ENCODE assay signal across 9 cellular contexts in the genomic region with DNA sequence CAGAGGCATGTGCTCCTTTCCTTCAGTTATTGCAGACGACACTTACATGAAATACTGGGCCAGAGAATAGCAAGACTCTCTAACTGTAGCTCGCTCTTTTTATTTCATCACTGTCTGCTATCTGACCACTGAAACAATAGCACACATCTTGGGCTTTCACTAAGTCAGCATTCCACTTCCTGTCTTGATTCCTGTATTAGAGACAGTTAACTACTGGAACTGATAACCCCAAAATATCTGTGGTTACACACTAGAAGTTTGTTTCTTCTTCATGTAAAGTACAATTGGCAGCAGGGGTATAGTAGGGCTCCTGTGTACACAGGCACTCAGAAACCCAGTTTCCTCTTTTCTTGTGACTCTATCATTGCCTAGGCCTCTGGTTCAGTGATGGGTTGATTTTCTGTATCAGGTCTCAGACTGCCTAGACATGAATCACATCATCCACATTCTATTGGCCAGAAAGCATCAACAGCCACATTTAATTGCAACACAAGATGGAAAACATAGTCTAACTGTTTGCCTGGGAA.
DNase-seq lines count a peak whose midpoint lies in the region; ATAC-seq and TF ChIP-seq lines count a peak whose summit lies in the region.
"Had no signal": no experiment of that assay in that cellular context is flagged by ENCODE, and none has a peak within 500 bp of the region (broad histone marks: within the 10 kb centered on the region; RNA-seq: fewer than 3 reads in every experiment).

No MANE protein-coding gene starts in this region.

- H3K4me1 Mint-ChIP-seq in naive thymus-derived CD8-positive, alpha-beta T cell: peaks cover 11 to 36% (median 24%) of the 10 kb centered on the region in 4 donors

- H3K27me3 ChIP-seq in psoas muscle (ENCODE audit: insufficient read depth in 3 of 3, low read length in 2 of 3): no peaks in the 10 kb centered on the region
- H3K27me3 ChIP-seq in suprapubic skin: no peaks in the 10 kb centered on the region
- H3K27me3 ChIP-seq in WERI-Rb-1 (ENCODE audit: insufficient read depth, low read depth, severe bottlenecking): no peaks in the 10 kb centered on the region

- no peaks in the 10 kb centered on the region for H3K9me3 ChIP-seq in psoas muscle
- no peaks in the 10 kb centered on the region for H3K9me3 ChIP-seq in suprapubic skin
- no peaks in the 10 kb centered on the region for H3K9me3 ChIP-seq in WERI-Rb-1 (ENCODE audit: severe bottlenecking)

- POLR2A ChIA-PET in naive thymus-derived CD8-positive, alpha-beta T cell (lab: Charles Lee): no interaction called here

- H3K27me3 Mint-ChIP-seq in naive thymus-derived CD8-positive, alpha-beta T cell: no peaks in the 10 kb centered on the region

- TF ChIP-seq POLR2A in suprapubic skin (IDR thresholded peaks at IDR 0.05): no peak

- no peak overlapping the region for H3K4me3 ChIP-seq in psoas muscle
- no peak overlapping the region for H3K4me3 ChIP-seq in suprapubic skin
- no peak overlapping the region for H3K4me3 ChIP-seq in WERI-Rb-1 (ENCODE audit: low read depth, low read length)

- ATAC-seq in GM18909 (IDR thresholded peaks at IDR 0.05; ENCODE audit: poor library complexity, unreplicated experiment): peak; percentile 92
- peak; percentile 73 for ATAC-seq in HG02798 (IDR thresholded peaks at IDR 0.05; ENCODE audit: poor library complexity, unreplicated experiment)
- peak; percentile 50 to 55 for ATAC-seq in naive thymus-derived CD8-positive, alpha-beta T cell
- ATAC-seq in psoas muscle: no peak

- WGBS in psoas muscle, 3 donors: 68 to 78% (median 75%) methylated on average over 2 of the region's 2 CpGs
- 58% methylated on average over 2 of the region's 2 CpGs for WGBS in suprapubic skin

- TF ChIP-seq CTCF in psoas muscle (IDR thresholded peaks at IDR 0.05): no peak
- TF ChIP-seq CTCF in suprapubic skin (IDR thresholded peaks at IDR 0.05): no peak
- no peak for TF ChIP-seq CTCF in WERI-Rb-1 (IDR thresholded peaks at IDR 0.05; ENCODE audit: low read depth, low read length)

- H3K4me3 Mint-ChIP-seq in naive thymus-derived CD8-positive, alpha-beta T cell: peak overlapping the region; percentile 1 to 68 (median 54)

- H3K27ac ChIP-seq in psoas muscle (no peak overlapping the region), suprapubic skin (no peak overlapping the region), WERI-Rb-1 (no peak overlapping the region)
- H3K27ac ChIP-seq: HL-60 had no signal

- H3K36me3 ChIP-seq in psoas muscle (ENCODE audit: insufficient read depth in 1 of 2, low read depth in 1 of 2) (no peaks in the 10 kb centered on the region), suprapubic skin (no peaks in the 10 kb centered on the region), WERI-Rb-1 (no peaks in the 10 kb centered on the region)

- no peaks in the 10 kb centered on the region for H3K36me3 Mint-ChIP-seq in naive thymus-derived CD8-positive, alpha-beta T cell

- peak overlapping the region; percentile 67 to 98 (median 92) for H3K27ac Mint-ChIP-seq in naive thymus-derived CD8-positive, alpha-beta T cell

- H3K4me1 ChIP-seq in psoas muscle (no peaks in the 10 kb centered on the region), suprapubic skin (no peaks in the 10 kb centered on the region)

- intact Hi-C loops in psoas muscle (cut with DNase I): no loop called here

- no peak for TF ChIP-seq EP300 in suprapubic skin (IDR thresholded peaks at IDR 0.05)

- peak; percentile 36 for DNase-seq in RPMI7951 (ENCODE audit: low read depth)
- DNase-seq in naive thymus-derived CD8-positive, alpha-beta T cell: peak in 1 of 10 donors; percentile 5
- DNase-seq in psoas muscle: no peak
- DNase-seq in suprapubic skin (ENCODE audit: low spot score in 2 of 2): no peak
- DNase-seq in NCI-H345 treated with DMSO at 0.1 percent for 48 hours (lab: John Stamatoyannopoulos, UW; ENCODE audit: unreplicated experiment): no peak
- no peak for DNase-seq in WERI-Rb-1

- no peaks in the 10 kb centered on the region for H3K9me3 Mint-ChIP-seq in naive thymus-derived CD8-positive, alpha-beta T cell

Comparison
In these comparisons a context has a peak if more than half of its experiments do, and no peak if none do; other contexts are left out.
1. ATAC-seq: peak in GM18909 (single experiment), HG02798 (single experiment) and naive thymus-derived CD8-positive, alpha-beta T cell (2 of 2); none in psoas muscle (0 of 4).